9 cellular contexts compared by ENCODE assay signal in genomic region chr20:25399038-25399430, GRCh38. TPM values are rescaled to one million over a fixed set of nuclear protein-coding genes. Genes with fewer than 3 reads are reported as not detected.
DNase-seq lines count a peak whose midpoint lies in the region; ATAC-seq and TF ChIP-seq lines count a peak whose summit lies in the region.
"Had no signal": no experiment of that assay in that cellular context is flagged by ENCODE, and none has a peak within 500 bp of the region (broad histone marks: within the 10 kb centered on the region; RNA-seq: fewer than 3 reads in every experiment).

No MANE protein-coding gene starts in this region.

- no peaks in the 10 kb centered on the region for H3K27me3 ChIP-seq in BE2C
- no peaks in the 10 kb centered on the region for H3K27me3 ChIP-seq in PC-3 (ENCODE audit: low read length)
- no peaks in the 10 kb centered on the region for H3K27me3 ChIP-seq in thyroid gland

- peak overlapping the region; percentile 26; the same call in 1 of the 2 replicates for H3K4me2 ChIP-seq in PC-3 (ENCODE audit: low read length)

- H3K9me3 ChIP-seq in BE2C, result no peaks in the 10 kb centered on the region
- H3K9me3 ChIP-seq in PC-3 (ENCODE audit: low read length), result peaks cover 8% of the 10 kb centered on the region; the same call in 1 of the 2 replicates
- H3K9me3 ChIP-seq in thyroid gland, result no peaks in the 10 kb centered on the region

- H3K36me3 Mint-ChIP-seq in chondrocyte (ENCODE audit: low read depth), result peaks cover 7% of the 10 kb centered on the region

- no peak overlapping the region for H2AFZ ChIP-seq in PC-3 (ENCODE audit: low read length)

- DNase-seq in BE2C (peak; percentile 30), M059J (ENCODE audit: low read depth) (peak; percentile 88), PC-3 (peak; percentile 96), chondrocyte (ENCODE audit: low spot score) (no peak), left lobe of liver (ENCODE audit: low spot score) (no peak), thyroid gland (peak; percentile 34 to 41)

- H3K4me3 ChIP-seq in BE2C (ENCODE audit: low read depth, low read length) (no peak overlapping the region), PC-3 (ENCODE audit: low read length) (no peak overlapping the region), thyroid gland (replicated peaks in 1 of 3) (no peak overlapping the region)

- H3K4me1 ChIP-seq in BE2C, result no peaks in the 10 kb centered on the region
- H3K4me1 ChIP-seq in PC-3 (ENCODE audit: insufficient read depth, low read length), result peaks cover 30% of the 10 kb centered on the region
- peaks cover 8 to 13% of the 10 kb centered on the region in 2 donors for H3K4me1 ChIP-seq in thyroid gland

- no TSS peak for BruUV-seq in PC-3 (replicated peaks; lab: Mats Ljungman, UMichigan)

- H3K9me3 Mint-ChIP-seq in chondrocyte (ENCODE audit: low read depth), result peaks cover 17% of the 10 kb centered on the region

- H3K4me3 Mint-ChIP-seq in chondrocyte (ENCODE audit: unreplicated experiment), result no peak overlapping the region

- H3K27me3 Mint-ChIP-seq in chondrocyte (ENCODE audit: low read depth), result no peaks in the 10 kb centered on the region

- CTCF ChIA-PET in PC-3 (lab: Charles Lee), result interaction anchor here (0.6 to 2.5 kb wide), 10 partner anchors 8 to 220 kb away, joined by 3 to 39 read pairs (median 5); partner anchors contain the start of genes ABHD12 and GINS1

- H3F3A ChIP-seq in PC-3 (ENCODE audit: low read length, unreplicated experiment), result peaks cover 4% of the 10 kb centered on the region

- no peaks in the 10 kb centered on the region for H3K9me2 ChIP-seq in PC-3 (replicated peaks; ENCODE audit: low read length)

- H3K9ac ChIP-seq in PC-3 (ENCODE audit: low read length), result no peak overlapping the region

- ATAC-seq in GM18517 (IDR thresholded peaks at IDR 0.05; ENCODE audit: unreplicated experiment) (peak; percentile 71), PC-3 (peak; percentile 76), left lobe of liver (peak; percentile 96), HG03045 (IDR thresholded peaks at IDR 0.05; ENCODE audit: unreplicated experiment) (no peak)

- TF ChIP-seq CTCF in BE2C (IDR thresholded peaks at IDR 0.05; ENCODE audit: low read depth, low read length) (peak; percentile 68), PC-3 (conservative IDR thresholded peaks at IDR 0.05; ENCODE audit: low read depth, low read length) (peak; percentile 87), chondrocyte (IDR thresholded peaks at IDR 0.05) (peak; percentile 88), thyroid gland (IDR thresholded peaks at IDR 0.05) (peak; percentile 10 to 73 (median 60))

- H4K20me1 ChIP-seq in PC-3 (ENCODE audit: low read length), result no peaks in the 10 kb centered on the region

- intact Hi-C loops in PC-3 (cut with micrococcal nuclease), result loop anchor here (1.0 to 10.0 kb wide), 7 partner anchors 9 to 404 kb away; partner anchors contain the start of genes ABHD12 and ENTPD6
- intact Hi-C loops in thyroid gland (cut with DNase I), result loop anchor here (5.0 to 10.0 kb wide), 3 partner anchors 97 to 407 kb away; partner anchors contain the start of genes APMAP and ENTPD6

- POLR2A ChIA-PET in PC-3 (lab: Charles Lee; ENCODE audit: unreplicated experiment), result interaction anchor here (0.7 kb wide), 1 partner anchor 9 kb away, joined by 6 read pairs; no protein-coding TSS in a partner anchor

- H3K27ac Mint-ChIP-seq in chondrocyte (ENCODE audit: unreplicated experiment), result no peak overlapping the region

- no peaks in the 10 kb centered on the region for H3K36me3 ChIP-seq in BE2C
- H3K36me3 ChIP-seq in PC-3 (ENCODE audit: low read depth, low read length), result no peaks in the 10 kb centered on the region
- no peaks in the 10 kb centered on the region for H3K36me3 ChIP-seq in thyroid gland
- H3K36me3 ChIP-seq: neutrophil had no signal

- no peaks in the 10 kb centered on the region for H3K79me2 ChIP-seq in PC-3 (ENCODE audit: low read length)

- TF ChIP-seq POLR2A in thyroid gland (IDR thresholded peaks at IDR 0.05), result no peak

- H3K4me1 Mint-ChIP-seq in chondrocyte (ENCODE audit: low read depth), result no peaks in the 10 kb centered on the region

- H3K27ac ChIP-seq in PC-3 (ENCODE audit: low read length) (no peak overlapping the region), thyroid gland (no peak overlapping the region)
- H3K27ac ChIP-seq: neutrophil had no signal

- WGBS in thyroid gland, 2 donors, result 8 to 14% methylated on average over 5 of the region's 5 CpGs

RNA-seq across cellular contexts. Expression of gene ABHD12, which starts 8.4 kb away (rescaled TPM):
- polyA plus RNA-seq in BE2C (2012; ENCODE audit: insufficient read depth, insufficient read length, low read depth), result 93.2 TPM
- total RNA-seq in M059J (2014; rRNA removed; shearing (Covaris generic)), result 99.0 and 130 TPM in 2 replicates
- total RNA-seq in PC-3 (2014; rRNA removed) (48.3 and 64.2 TPM in 2 replicates), chondrocyte (45.4 to 49.4 TPM (median 48.8 TPM) in 3 replicates), left lobe of liver (25.0 TPM), thyroid gland (100 to 1,000 TPM; 103 to 212 (median 179) TPM)

RNA-seq across cellular contexts. Expression of gene GINS1, which starts 8.4 kb away (rescaled TPM):
- 3.8 TPM for polyA plus RNA-seq in BE2C (2012; ENCODE audit: insufficient read depth, insufficient read length, low read depth)
- total RNA-seq in M059J (2014; rRNA removed; shearing (Covaris generic)), result 31.5 and 41.3 TPM in 2 replicates
- total RNA-seq in PC-3 (2014; rRNA removed) (27.5 and 28.1 TPM in 2 replicates), chondrocyte (3.5 to 7.3 TPM (median 4.9 TPM) in 3 replicates), left lobe of liver (0.58 TPM), thyroid gland (1 to 10 TPM in 1 of 4 donors, under 1 TPM in 2, not detected in 1; 0.44 to 1.5 (median 0.89) TPM)

Comparison
In these comparisons a context has a peak if more than half of its experiments do, and no peak if none do; other contexts are left out.
1. DNase-seq: peak in BE2C (single experiment), M059J (single experiment), PC-3 (single experiment) and thyroid gland (2 of 2); none in chondrocyte (single experiment) and left lobe of liver (single experiment).
2. Peak in every context shown above with its lines, with median percentiles within 50 percentile points of each other: CTCF ChIP-seq.